In the genomic region with DNA sequence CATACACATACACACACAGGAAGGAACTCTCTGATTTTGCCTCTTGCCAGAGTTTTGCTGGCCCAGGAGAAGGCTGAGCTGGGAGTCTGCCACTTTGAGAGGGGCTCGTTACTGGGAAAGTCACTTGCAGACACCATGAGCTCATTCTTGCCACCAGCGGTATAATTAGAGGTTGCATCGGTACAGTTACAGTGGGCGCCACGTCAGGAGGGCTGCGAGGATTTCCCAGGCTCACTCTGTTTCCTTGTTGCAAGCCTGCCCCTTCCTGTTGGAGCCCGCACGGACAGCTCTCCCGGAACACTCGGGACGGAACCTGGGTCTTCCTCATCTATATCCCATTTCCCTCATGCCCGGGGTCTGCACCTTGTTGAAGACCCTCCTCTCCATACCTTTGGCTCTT, we compare ENCODE assay signal across 15 cellular contexts. TPM values are rescaled to one million over a fixed set of nuclear protein-coding genes. Genes with fewer than 3 reads are reported as not detected.
DNase-seq lines count a peak whose midpoint lies in the region; TF ChIP-seq lines count a peak whose summit lies in the region.
"Had no signal": no experiment of that assay in that cellular context is flagged by ENCODE, and none has a peak within 500 bp of the region (broad histone marks: within the 10 kb centered on the region; RNA-seq: fewer than 3 reads in every experiment).

No MANE protein-coding gene starts in this region.

- H3K27ac Mint-ChIP-seq in type B pancreatic cell = no peak overlapping the region
- H3K27ac Mint-ChIP-seq: B cell, HFFc6 had no signal

- H3K9me3 Mint-ChIP-seq in type B pancreatic cell = no peaks in the 10 kb centered on the region

- H3K36me3 ChIP-seq in HEK293 (ENCODE audit: control insufficient read depth in 2 of 2, insufficient read depth in 1 of 2, low read length in 2 of 2) = no peaks in the 10 kb centered on the region

- peaks cover 44% of the 10 kb centered on the region for H3K27me3 Mint-ChIP-seq in type B pancreatic cell

- no peaks in the 10 kb centered on the region for H3K4me1 ChIP-seq in HEK293 (ENCODE audit: control insufficient read depth, insufficient read depth, low read length)

- no peaks in the 10 kb centered on the region for H3K36me3 Mint-ChIP-seq in type B pancreatic cell

- H3K4me3 ChIP-seq in HEK293 (ENCODE audit: low read depth, low read length) = no peak overlapping the region

- POLR2A ChIA-PET in HEK293 (lab: Yijun Ruan, JAX) = no interaction called here

- TF ChIP-seq CTCF in HEK293 (tag by site-specific recombination; IDR thresholded peaks at IDR 0.05) (no peak), type B pancreatic cell (conservative IDR thresholded peaks at IDR 0.05) (no peak)

- H3K4me1 Mint-ChIP-seq in type B pancreatic cell (ENCODE audit: unreplicated experiment) = peaks cover 31% of the 10 kb centered on the region

- no peak overlapping the region for H3K27ac ChIP-seq in HEK293 (ENCODE audit: extremely low read depth, low read depth, low read length)
- H3K27ac ChIP-seq: KMS-11 had no signal

- peak overlapping the region; percentile 55 for H3K4me3 Mint-ChIP-seq in type B pancreatic cell
- H3K4me3 Mint-ChIP-seq: HFFc6 had no signal

- CTCF ChIA-PET in HEK293 (lab: Yijun Ruan, JAX) = interaction anchor here (0.5 to 3.3 kb wide), 9 partner anchors 10 to 886 kb away, joined by 3 to 21 read pairs (median 4); no protein-coding TSS in a partner anchor

- DNase-seq in NCI-H2107 treated with DMSO at 0.1 percent for 48 hours (lab: John Stamatoyannopoulos, UW; ENCODE audit: unreplicated experiment) (peak; percentile 16), NCI-H2107 (lab: John Stamatoyannopoulos, UW) (no peak), ecto neural progenitor cell (ENCODE audit: low spot score) (peak; percentile 49), type B pancreatic cell (ENCODE audit: extremely low spot score, unreplicated experiment) (no peak), COLO829 (ENCODE audit: low spot score) (no peak), DMS153 (lab: John Stamatoyannopoulos, UW) (no peak)
- DNase-seq: HFFc6, NCI-H146, NCI-H2029 treated with DMSO at 0.1 percent for 48 hours, NCI-H226, SW 1271 had no signal

- no peaks in the 10 kb centered on the region for H3K9me3 ChIP-seq in HEK293 (ENCODE audit: control insufficient read depth, insufficient read depth, low read depth, low read length)

TF ChIP-seq in HEK293, 187 proteins besides CTCF, POLR2A, EP300 and RAD21 (continues in another document):
- TF ChIP-seq ZNF366 (tag by site-specific recombination; conservative IDR thresholded peaks at IDR 0.05) (no peak), ZNF354C (tag by site-specific recombination; IDR thresholded peaks at IDR 0.05; ENCODE audit: borderline replicate concordance, low read depth) (no peak), ZNF341 (tag by site-specific recombination; IDR thresholded peaks at IDR 0.05; ENCODE audit: low read depth) (no peak), KLF8 (tag by site-specific recombination; IDR thresholded peaks at IDR 0.05) (no peak), PRDM6 (tag by site-specific recombination; IDR thresholded peaks at IDR 0.05) (no peak), ZNF280C (tag by site-specific recombination; IDR thresholded peaks at IDR 0.05) (no peak), GLIS2 (tag by site-specific recombination; IDR thresholded peaks at IDR 0.05) (no peak), ZBTB11 (tag by site-specific recombination; conservative IDR thresholded peaks at IDR 0.05; ENCODE audit: low read depth) (peak; percentile 26; the same call in 1 of the 2 replicates), ZNF248 (tag by site-specific recombination; IDR thresholded peaks at IDR 0.05) (no peak)
- TF ChIP-seq, protein P1, sequence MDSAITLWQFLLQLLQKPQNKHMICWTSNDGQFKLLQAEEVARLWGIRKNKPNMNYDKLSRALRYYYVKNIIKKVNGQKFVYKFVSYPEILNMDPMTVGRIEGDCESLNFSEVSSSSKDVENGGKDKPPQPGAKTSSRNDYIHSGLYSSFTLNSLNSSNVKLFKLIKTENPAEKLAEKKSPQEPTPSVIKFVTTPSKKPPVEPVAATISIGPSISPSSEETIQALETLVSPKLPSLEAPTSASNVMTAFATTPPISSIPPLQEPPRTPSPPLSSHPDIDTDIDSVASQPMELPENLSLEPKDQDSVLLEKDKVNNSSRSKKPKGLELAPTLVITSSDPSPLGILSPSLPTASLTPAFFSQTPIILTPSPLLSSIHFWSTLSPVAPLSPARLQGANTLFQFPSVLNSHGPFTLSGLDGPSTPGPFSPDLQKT (IDR thresholded peaks at IDR 0.05; ENCODE audit: borderline replicate concordance, low read depth, low read length) = no peak

RNA-seq across cellular contexts. Expression of gene SDK2, which starts 3.1 kb away (rescaled TPM):
- total RNA-seq in type B pancreatic cell (ENCODE audit: low replicate concordance) = 4.6 and 47.3 TPM in 2 replicates
- total RNA-seq: HepG2 had no signal

Comparison
In these comparisons a context has a peak if more than half of its experiments do, and no peak if none do; other contexts are left out.
1. DNase-seq: peak in NCI-H2107 treated with DMSO at 0.1 percent for 48 hours (single experiment) and ecto neural progenitor cell (single experiment); none in NCI-H2107 (single experiment), type B pancreatic cell (single experiment), COLO829 (single experiment) and DMS153 (single experiment).